15 cellular contexts compared by ENCODE assay signal in the genomic region with DNA sequence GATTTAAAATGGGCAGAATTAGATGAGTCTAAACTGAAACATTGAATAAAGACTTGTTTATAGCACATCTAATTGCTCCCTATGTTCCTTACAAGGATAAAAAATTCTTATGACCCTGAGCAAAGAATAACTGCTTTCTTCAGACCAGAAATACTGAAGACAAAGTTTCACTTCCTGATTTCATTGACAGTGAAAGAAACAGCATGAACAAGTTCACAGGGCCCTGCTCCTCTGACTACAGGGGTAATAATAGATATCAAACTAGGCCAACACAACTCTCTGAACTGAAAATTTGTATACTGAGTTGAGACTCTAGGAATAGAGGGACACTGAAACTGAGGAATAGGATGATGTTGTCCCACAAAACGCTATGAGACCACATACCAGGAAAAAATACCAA.
DNase-seq lines count a peak whose midpoint lies in the region; ATAC-seq lines count a peak whose summit lies in the region.
"Had no signal": no experiment of that assay in that cellular context is flagged by ENCODE, and none has a peak within 500 bp of the region (broad histone marks: within the 10 kb centered on the region; RNA-seq: fewer than 3 reads in every experiment).

No MANE protein-coding gene starts in this region.

- H3K9me3 Mint-ChIP-seq in stimulated activated effector memory CD8-positive, alpha-beta T cell treated with anti-CD3 and anti-CD28 coated beads, Interleukin-12 subunit alpha, Interleukin-12 subunit beta, amount 100 ng/mL, for 72 hours, result peaks cover 7% of the 10 kb centered on the region
- H3K9me3 Mint-ChIP-seq: H9 had no signal

- ATAC-seq in GM18909 (IDR thresholded peaks at IDR 0.05; ENCODE audit: poor library complexity, unreplicated experiment) (peak; percentile 74), HG02623 (IDR thresholded peaks at IDR 0.05; ENCODE audit: unreplicated experiment) (peak; percentile 98), HG03521 (IDR thresholded peaks at IDR 0.05; ENCODE audit: unreplicated experiment) (peak; percentile 71), HG02798 (IDR thresholded peaks at IDR 0.05; ENCODE audit: poor library complexity, unreplicated experiment) (no peak)
- no peak for ATAC-seq in stimulated activated effector memory CD8-positive, alpha-beta T cell treated with anti-CD3 and anti-CD28 coated beads, Interleukin-12 subunit alpha, Interleukin-12 subunit beta, amount 100 ng/mL, for 72 hours

- DNase-seq in foreskin melanocyte (peak; percentile 63), NCI-H446 treated with DMSO at 0.1 percent for 48 hours (lab: John Stamatoyannopoulos, UW) (no peak)
- DNase-seq in stimulated activated effector memory CD8-positive, alpha-beta T cell treated with anti-CD3 and anti-CD28 coated beads, Interleukin-12 subunit alpha, Interleukin-12 subunit beta, amount 100 ng/mL, for 72 hours (ENCODE audit: low spot score in 2 of 2), result no peak
- DNase-seq in activated effector memory CD4-positive, alpha-beta T cell treated with anti-CD3 and anti-CD28 coated beads, Interleukin-2, amount 50 U/mL, for 16 hours, result no peak
- DNase-seq: activated CD4-positive, alpha-beta T cell treated with anti-CD3 and anti-CD28 coated beads for 4 hours; dermis blood vessel endothelial cell; H9; mammary epithelial cell; nucleus accumbens; T-helper 2 cell had no signal

- no peak overlapping the region for H3K4me3 Mint-ChIP-seq in stimulated activated effector memory CD8-positive, alpha-beta T cell treated with anti-CD3 and anti-CD28 coated beads, Interleukin-12 subunit alpha, Interleukin-12 subunit beta, amount 100 ng/mL, for 72 hours
- H3K4me3 Mint-ChIP-seq: CD14-positive monocyte, H9 had no signal

- H3K4me1 Mint-ChIP-seq in stimulated activated effector memory CD8-positive, alpha-beta T cell treated with anti-CD3 and anti-CD28 coated beads, Interleukin-12 subunit alpha, Interleukin-12 subunit beta, amount 100 ng/mL, for 72 hours, result no peaks in the 10 kb centered on the region
- H3K4me1 Mint-ChIP-seq: CD14-positive monocyte had no signal

- no peak overlapping the region for H3K27ac Mint-ChIP-seq in stimulated activated effector memory CD8-positive, alpha-beta T cell treated with anti-CD3 and anti-CD28 coated beads, Interleukin-12 subunit alpha, Interleukin-12 subunit beta, amount 100 ng/mL, for 72 hours
- H3K27ac Mint-ChIP-seq: CD14-positive monocyte, H9 had no signal

- H3K36me3 Mint-ChIP-seq in stimulated activated effector memory CD8-positive, alpha-beta T cell treated with anti-CD3 and anti-CD28 coated beads, Interleukin-12 subunit alpha, Interleukin-12 subunit beta, amount 100 ng/mL, for 72 hours, result no peaks in the 10 kb centered on the region
- H3K36me3 Mint-ChIP-seq: CD14-positive monocyte had no signal

Comparison
In these comparisons a context has a peak if more than half of its experiments do, and no peak if none do; other contexts are left out.
1. ATAC-seq: peak in GM18909 (single experiment), HG02623 (single experiment) and HG03521 (single experiment); none in HG02798 (single experiment) and stimulated activated effector memory CD8-positive, alpha-beta T cell treated with anti-CD3 and anti-CD28 coated beads, Interleukin-12 subunit alpha, Interleukin-12 subunit beta, amount 100 ng/mL, for 72 hours (single experiment).